In genomic region chr11:68127791-68128681, GRCh38 we compare ENCODE assay signal across 1 cellular context.
A peak's percentile ranks its signal among the peaks of the same experiment; 100 is the strongest.
TF ChIP-seq lines count a peak whose summit lies in the region.

No MANE protein-coding gene starts in this region.

TF ChIP-seq in HepG2, 621 proteins besides CTCF, POLR2A, EP300 and RAD21 (continued from another document and continues in another):
- TF ChIP-seq, protein P1, sequence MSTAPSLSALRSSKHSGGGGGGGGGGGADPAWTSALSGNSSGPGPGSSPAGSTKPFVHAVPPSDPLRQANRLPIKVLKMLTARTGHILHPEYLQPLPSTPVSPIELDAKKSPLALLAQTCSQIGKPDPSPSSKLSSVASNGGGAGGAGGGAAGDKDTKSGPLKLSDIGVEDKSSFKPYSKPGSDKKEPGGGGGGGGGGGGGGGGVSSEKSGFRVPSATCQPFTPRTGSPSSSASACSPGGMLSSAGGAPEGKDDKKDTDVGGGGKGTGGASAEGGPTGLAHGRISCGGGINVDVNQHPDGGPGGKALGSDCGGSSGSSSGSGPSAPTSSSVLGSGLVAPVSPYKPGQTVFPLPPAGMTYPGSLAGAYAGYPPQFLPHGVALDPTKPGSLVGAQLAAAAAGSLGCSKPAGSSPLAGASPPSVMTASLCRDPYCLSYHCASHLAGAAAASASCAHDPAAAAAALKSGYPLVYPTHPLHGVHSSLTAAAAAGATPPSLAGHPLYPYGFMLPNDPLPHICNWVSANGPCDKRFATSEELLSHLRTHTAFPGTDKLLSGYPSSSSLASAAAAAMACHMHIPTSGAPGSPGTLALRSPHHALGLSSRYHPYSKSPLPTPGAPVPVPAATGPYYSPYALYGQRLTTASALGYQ (CRISPR knock-in tag; IDR thresholded peaks at IDR 0.05): no peak
- TF ChIP-seq, protein P2, sequence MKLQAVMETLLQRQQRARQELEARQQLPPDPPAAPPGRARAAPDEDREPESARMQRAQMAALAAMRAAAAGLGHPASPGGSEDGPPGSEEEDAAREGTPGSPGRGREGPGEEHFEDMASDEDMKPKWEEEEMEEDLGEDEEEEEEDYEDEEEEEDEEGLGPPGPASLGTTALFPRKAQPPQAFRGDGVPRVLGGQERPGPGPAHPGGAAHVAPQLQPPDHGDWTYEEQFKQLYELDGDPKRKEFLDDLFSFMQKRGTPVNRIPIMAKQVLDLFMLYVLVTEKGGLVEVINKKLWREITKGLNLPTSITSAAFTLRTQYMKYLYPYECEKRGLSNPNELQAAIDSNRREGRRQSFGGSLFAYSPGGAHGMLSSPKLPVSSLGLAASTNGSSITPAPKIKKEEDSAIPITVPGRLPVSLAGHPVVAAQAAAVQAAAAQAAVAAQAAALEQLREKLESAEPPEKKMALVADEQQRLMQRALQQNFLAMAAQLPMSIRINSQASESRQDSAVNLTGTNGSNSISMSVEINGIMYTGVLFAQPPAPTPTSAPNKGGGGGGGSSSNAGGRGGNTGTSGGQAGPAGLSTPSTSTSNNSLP (IDR thresholded peaks at IDR 0.05; ENCODE audit: low read depth, low read length): no peak
- no peak for TF ChIP-seq IRF9 (CRISPR knock-in tag; IDR thresholded peaks at IDR 0.05; ENCODE audit: borderline replicate concordance)
- TF ChIP-seq ASH2L (IDR thresholded peaks at IDR 0.05; ENCODE audit: insufficient read length, low read depth, low read length): peak; percentile 36
- peak; percentile 8; the same call in 1 of the 2 replicates for TF ChIP-seq ZFP36L1 (CRISPR knock-in tag; IDR thresholded peaks at IDR 0.05)
- TF ChIP-seq, protein P3, sequence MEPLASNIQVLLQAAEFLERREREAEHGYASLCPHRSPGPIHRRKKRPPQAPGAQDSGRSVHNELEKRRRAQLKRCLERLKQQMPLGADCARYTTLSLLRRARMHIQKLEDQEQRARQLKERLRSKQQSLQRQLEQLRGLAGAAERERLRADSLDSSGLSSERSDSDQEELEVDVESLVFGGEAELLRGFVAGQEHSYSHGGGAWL (CRISPR knock-in tag; IDR thresholded peaks at IDR 0.05): no peak; the same call in 1 of the 2 replicates
- no peak for TF ChIP-seq GLI4 (CRISPR knock-in tag; IDR thresholded peaks at IDR 0.05; ENCODE audit: borderline replicate concordance)
- TF ChIP-seq, protein P4, sequence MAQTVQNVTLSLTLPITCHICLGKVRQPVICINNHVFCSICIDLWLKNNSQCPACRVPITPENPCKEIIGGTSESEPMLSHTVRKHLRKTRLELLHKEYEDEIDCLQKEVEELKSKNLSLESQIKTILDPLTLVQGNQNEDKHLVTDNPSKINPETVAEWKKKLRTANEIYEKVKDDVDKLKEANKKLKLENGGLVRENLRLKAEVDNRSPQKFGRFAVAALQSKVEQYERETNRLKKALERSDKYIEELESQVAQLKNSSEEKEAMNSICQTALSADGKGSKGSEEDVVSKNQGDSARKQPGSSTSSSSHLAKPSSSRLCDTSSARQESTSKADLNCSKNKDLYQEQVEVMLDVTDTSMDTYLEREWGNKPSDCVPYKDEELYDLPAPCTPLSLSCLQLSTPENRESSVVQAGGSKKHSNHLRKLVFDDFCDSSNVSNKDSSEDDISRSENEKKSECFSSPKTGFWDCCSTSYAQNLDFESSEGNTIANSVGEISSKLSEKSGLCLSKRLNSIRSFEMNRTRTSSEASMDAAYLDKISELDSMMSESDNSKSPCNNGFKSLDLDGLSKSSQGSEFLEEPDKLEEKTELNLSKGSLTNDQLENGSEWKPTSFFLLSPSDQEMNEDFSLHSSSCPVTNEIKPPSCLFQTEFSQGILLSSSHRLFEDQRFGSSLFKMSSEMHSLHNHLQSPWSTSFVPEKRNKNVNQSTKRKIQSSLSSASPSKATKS (CRISPR knock-in tag; IDR thresholded peaks at IDR 0.05): no peak
- TF ChIP-seq NAIF1 (CRISPR knock-in tag; IDR thresholded peaks at IDR 0.05; ENCODE audit: borderline replicate concordance): no peak
- TF ChIP-seq IRF2 (CRISPR knock-in tag; IDR thresholded peaks at IDR 0.05): no peak; the same call in none of the 2 replicates
- TF ChIP-seq ZBTB26 (CRISPR knock-in tag; IDR thresholded peaks at IDR 0.05; ENCODE audit: borderline replicate concordance): no peak
- TF ChIP-seq ZNF160 (CRISPR knock-in tag; IDR thresholded peaks at IDR 0.05): no peak
- 0 out of 2 replicates have a peak, but pooled peaks have one; percentile 25 for TF ChIP-seq TFE3 (CRISPR knock-in tag; IDR thresholded peaks at IDR 0.05)
- no peak for TF ChIP-seq ZNF720 (CRISPR knock-in tag; IDR thresholded peaks at IDR 0.05)
- TF ChIP-seq ZNF850 (CRISPR knock-in tag; conservative IDR thresholded peaks at IDR 0.05): no peak; the same call in 1 of the 2 replicates
- TF ChIP-seq AKAP8 (CRISPR knock-in tag; IDR thresholded peaks at IDR 0.05): no peak
- no peak; the same call in 1 of the 2 replicates for TF ChIP-seq ZNF431 (CRISPR knock-in tag; IDR thresholded peaks at IDR 0.05; ENCODE audit: borderline replicate concordance, low read depth)
- TF ChIP-seq, protein P5, sequence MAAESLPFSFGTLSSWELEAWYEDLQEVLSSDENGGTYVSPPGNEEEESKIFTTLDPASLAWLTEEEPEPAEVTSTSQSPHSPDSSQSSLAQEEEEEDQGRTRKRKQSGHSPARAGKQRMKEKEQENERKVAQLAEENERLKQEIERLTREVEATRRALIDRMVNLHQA (CRISPR knock-in tag; IDR thresholded peaks at IDR 0.05): no peak
- no peak for TF ChIP-seq ATAD3A (CRISPR knock-in tag; IDR thresholded peaks at IDR 0.05)
- no peak for TF ChIP-seq DMTF1 (CRISPR knock-in tag; IDR thresholded peaks at IDR 0.05)
- no peak for TF ChIP-seq RAD51 (IDR thresholded peaks at IDR 0.05; ENCODE audit: borderline replicate concordance)
- no peak; the same call in none of the 2 replicates for TF ChIP-seq ELF1 (CRISPR knock-in tag; IDR thresholded peaks at IDR 0.05)
- TF ChIP-seq NFIB (CRISPR knock-in tag; IDR thresholded peaks at IDR 0.05; ENCODE audit: borderline replicate concordance): no peak
- TF ChIP-seq HNRNPL (IDR thresholded peaks at IDR 0.05; ENCODE audit: low read depth, low read length): peak; percentile 91
- no peak for TF ChIP-seq PAX8 (CRISPR knock-in tag; IDR thresholded peaks at IDR 0.05; ENCODE audit: borderline replicate concordance)
- TF ChIP-seq NFE2 (CRISPR knock-in tag; IDR thresholded peaks at IDR 0.05): no peak
- TF ChIP-seq ADNP (CRISPR knock-in tag; IDR thresholded peaks at IDR 0.05): peak; percentile 96
- no peak; the same call in 1 of the 2 replicates for TF ChIP-seq DPF2 (CRISPR knock-in tag; IDR thresholded peaks at IDR 0.05; ENCODE audit: borderline replicate concordance, low read depth)
- TF ChIP-seq ZBTB25 (CRISPR knock-in tag; IDR thresholded peaks at IDR 0.05): no peak; the same call in 1 of the 2 replicates
- no peak for TF ChIP-seq FOXM1 (CRISPR knock-in tag; IDR thresholded peaks at IDR 0.05)
- TF ChIP-seq NFKB2 (CRISPR knock-in tag; IDR thresholded peaks at IDR 0.05; ENCODE audit: borderline replicate concordance): no peak
- no peak; the same call in 1 of the 2 replicates for TF ChIP-seq HNF1B (CRISPR knock-in tag; IDR thresholded peaks at IDR 0.05)
- peak; percentile 84; the same call in 1 of the 2 replicates for TF ChIP-seq SP5 (CRISPR knock-in tag; IDR thresholded peaks at IDR 0.05; ENCODE audit: borderline replicate concordance, low read depth)
- no peak for TF ChIP-seq NFE2L2 (IDR thresholded peaks at IDR 0.05; ENCODE audit: low read length)
- TF ChIP-seq ZSCAN21 (CRISPR knock-in tag; IDR thresholded peaks at IDR 0.05; ENCODE audit: borderline replicate concordance): 0 out of 2 replicates have a peak, but pooled peaks have one; percentile 4
- TF ChIP-seq, protein P6, sequence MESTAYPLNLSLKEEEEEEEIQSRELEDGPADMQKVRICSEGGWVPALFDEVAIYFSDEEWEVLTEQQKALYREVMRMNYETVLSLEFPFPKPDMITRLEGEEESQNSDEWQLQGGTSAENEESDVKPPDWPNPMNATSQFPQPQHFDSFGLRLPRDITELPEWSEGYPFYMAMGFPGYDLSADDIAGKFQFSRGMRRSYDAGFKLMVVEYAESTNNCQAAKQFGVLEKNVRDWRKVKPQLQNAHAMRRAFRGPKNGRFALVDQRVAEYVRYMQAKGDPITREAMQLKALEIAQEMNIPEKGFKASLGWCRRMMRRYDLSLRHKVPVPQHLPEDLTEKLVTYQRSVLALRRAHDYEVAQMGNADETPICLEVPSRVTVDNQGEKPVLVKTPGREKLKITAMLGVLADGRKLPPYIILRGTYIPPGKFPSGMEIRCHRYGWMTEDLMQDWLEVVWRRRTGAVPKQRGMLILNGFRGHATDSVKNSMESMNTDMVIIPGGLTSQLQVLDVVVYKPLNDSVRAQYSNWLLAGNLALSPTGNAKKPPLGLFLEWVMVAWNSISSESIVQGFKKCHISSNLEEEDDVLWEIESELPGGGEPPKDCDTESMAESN (CRISPR knock-in tag; conservative IDR thresholded peaks at IDR 0.05): 0 out of 2 replicates have a peak, but pooled peaks have one; percentile 34
- no peak for TF ChIP-seq ZNF839 (CRISPR knock-in tag; IDR thresholded peaks at IDR 0.05; ENCODE audit: borderline replicate concordance)
- TF ChIP-seq, protein P7, sequence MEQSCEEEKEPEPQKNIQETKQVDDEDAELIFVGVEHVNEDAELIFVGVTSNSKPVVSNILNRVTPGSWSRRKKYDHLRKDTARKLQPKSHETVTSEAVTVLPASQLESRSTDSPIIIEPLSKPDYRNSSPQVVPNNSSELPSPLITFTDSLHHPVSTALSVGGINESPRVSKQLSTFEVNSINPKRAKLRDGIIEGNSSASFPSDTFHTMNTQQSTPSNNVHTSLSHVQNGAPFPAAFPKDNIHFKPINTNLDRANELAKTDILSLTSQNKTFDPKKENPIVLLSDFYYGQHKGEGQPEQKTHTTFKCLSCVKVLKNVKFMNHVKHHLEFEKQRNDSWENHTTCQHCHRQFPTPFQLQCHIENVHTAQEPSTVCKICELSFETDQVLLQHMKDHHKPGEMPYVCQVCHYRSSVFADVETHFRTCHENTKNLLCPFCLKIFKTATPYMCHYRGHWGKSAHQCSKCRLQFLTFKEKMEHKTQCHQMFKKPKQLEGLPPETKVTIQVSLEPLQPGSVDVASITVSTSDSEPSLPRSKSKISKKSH (CRISPR knock-in tag; IDR thresholded peaks at IDR 0.05; ENCODE audit: borderline replicate concordance): no peak; the same call in 1 of the 2 replicates
- TF ChIP-seq AGO2 (optimal IDR thresholded peaks at IDR 0.05; ENCODE audit: low read depth, low read length): peak; percentile 64
- peak; percentile 90 for TF ChIP-seq CHD4 (IDR thresholded peaks at IDR 0.05; ENCODE audit: borderline replicate concordance, low read length)
- TF ChIP-seq HNF4A (CRISPR knock-in tag; IDR thresholded peaks at IDR 0.05): peak; percentile 86
